In genomic region chr12:56189336-56189917, GRCh38 we compare ENCODE assay signal across 1 cellular context.
TF ChIP-seq lines count a peak whose summit lies in the region.

SMARCC2 (minus strand) TSS chr12:56189483; CDS start chr12:56189461, 22 bp downstream.

TF ChIP-seq in HepG2, 621 proteins besides CTCF, POLR2A, EP300 and RAD21 (continued from another document and continues in another):
- TF ChIP-seq ZNF503 (CRISPR knock-in tag; IDR thresholded peaks at IDR 0.05) (no peak), ATF5 (CRISPR knock-in tag; IDR thresholded peaks at IDR 0.05; ENCODE audit: low read depth) (no peak), HHEX (CRISPR knock-in tag; IDR thresholded peaks at IDR 0.05) (no peak), CENPBD1 (CRISPR knock-in tag; IDR thresholded peaks at IDR 0.05; ENCODE audit: borderline replicate concordance, low read depth) (no peak), BRF2 (CRISPR knock-in tag; IDR thresholded peaks at IDR 0.05) (no peak), NPAS2 (CRISPR knock-in tag; IDR thresholded peaks at IDR 0.05; ENCODE audit: borderline replicate concordance) (no peak), ZFP62 (CRISPR knock-in tag; IDR thresholded peaks at IDR 0.05) (no peak), HIVEP1 (CRISPR knock-in tag; IDR thresholded peaks at IDR 0.05) (no peak), FOXO1 (CRISPR knock-in tag; IDR thresholded peaks at IDR 0.05) (peak; percentile 26; the same call in 1 of the 2 replicates), ZNF512B (CRISPR knock-in tag; IDR thresholded peaks at IDR 0.05; ENCODE audit: borderline replicate concordance) (no peak), YEATS2 (CRISPR knock-in tag; IDR thresholded peaks at IDR 0.05; ENCODE audit: borderline replicate concordance) (no peak), ZBTB1 (CRISPR knock-in tag; IDR thresholded peaks at IDR 0.05; ENCODE audit: borderline replicate concordance) (no peak), CREB1 (IDR thresholded peaks at IDR 0.05) (no peak), CREB1 (CRISPR knock-in tag; IDR thresholded peaks at IDR 0.05) (no peak), USF2 (IDR thresholded peaks at IDR 0.05; ENCODE audit: low read depth, low read length) (no peak), USF2 (CRISPR knock-in tag; IDR thresholded peaks at IDR 0.05; ENCODE audit: borderline replicate concordance) (no peak), TAF1 (CRISPR knock-in tag; IDR thresholded peaks at IDR 0.05) (peak; percentile 55; the same call in 1 of the 2 replicates), GLI4 (CRISPR knock-in tag; IDR thresholded peaks at IDR 0.05; ENCODE audit: borderline replicate concordance) (no peak), TBX2 (CRISPR knock-in tag; IDR thresholded peaks at IDR 0.05; ENCODE audit: borderline replicate concordance) (no peak), ZNF234 (CRISPR knock-in tag; conservative IDR thresholded peaks at IDR 0.05) (no peak), ETV6 (CRISPR knock-in tag; conservative IDR thresholded peaks at IDR 0.05) (no peak; the same call in 1 of the 2 replicates), ZNF292 (CRISPR knock-in tag; IDR thresholded peaks at IDR 0.05; ENCODE audit: borderline replicate concordance, low read depth) (no peak), DPF2 (CRISPR knock-in tag; IDR thresholded peaks at IDR 0.05; ENCODE audit: borderline replicate concordance, low read depth) (no peak), ZNF644 (CRISPR knock-in tag; IDR thresholded peaks at IDR 0.05; ENCODE audit: low read depth) (no peak), XRCC5 (optimal IDR thresholded peaks at IDR 0.05; ENCODE audit: low read length) (peak; percentile 82), NONO (IDR thresholded peaks at IDR 0.05) (no peak), NONO (CRISPR knock-in tag; conservative IDR thresholded peaks at IDR 0.05) (no peak), CREBL2 (CRISPR knock-in tag; IDR thresholded peaks at IDR 0.05; ENCODE audit: borderline replicate concordance) (no peak), ZBED4 (CRISPR knock-in tag; IDR thresholded peaks at IDR 0.05; ENCODE audit: borderline replicate concordance) (peak; percentile 70), HINFP (CRISPR knock-in tag; IDR thresholded peaks at IDR 0.05; ENCODE audit: low read depth) (no peak), ZNF335 (CRISPR knock-in tag; IDR thresholded peaks at IDR 0.05) (no peak), ZNF350 (CRISPR knock-in tag; IDR thresholded peaks at IDR 0.05; ENCODE audit: borderline replicate concordance, low read depth) (no peak), TOPORS (CRISPR knock-in tag; IDR thresholded peaks at IDR 0.05) (no peak), ZNF414 (CRISPR knock-in tag; IDR thresholded peaks at IDR 0.05) (0 out of 2 replicates have a peak, but pooled peaks have one; percentile 9), NR3C1 (CRISPR knock-in tag; IDR thresholded peaks at IDR 0.05) (no peak), ZBTB2 (CRISPR knock-in tag; IDR thresholded peaks at IDR 0.05; ENCODE audit: low read depth) (peak; percentile 72), PAF1 (CRISPR knock-in tag; IDR thresholded peaks at IDR 0.05) (no peak), SETDB1 (CRISPR knock-in tag; IDR thresholded peaks at IDR 0.05; ENCODE audit: borderline replicate concordance) (no peak), ZNF768 (CRISPR knock-in tag; IDR thresholded peaks at IDR 0.05) (no peak; the same call in 1 of the 2 replicates), ZNF703 (CRISPR knock-in tag; IDR thresholded peaks at IDR 0.05; ENCODE audit: borderline replicate concordance) (no peak), STAT6 (CRISPR knock-in tag; IDR thresholded peaks at IDR 0.05; ENCODE audit: borderline replicate concordance) (no peak), RFXANK (CRISPR knock-in tag; IDR thresholded peaks at IDR 0.05) (no peak), ZNF33A (CRISPR knock-in tag; IDR thresholded peaks at IDR 0.05; ENCODE audit: borderline replicate concordance) (no peak), TBL1XR1 (IDR thresholded peaks at IDR 0.05; ENCODE audit: borderline replicate concordance, low read length, partially characterized antibody) (no peak)
